ENCODE assay signal across 1 cellular context in the genomic region with DNA sequence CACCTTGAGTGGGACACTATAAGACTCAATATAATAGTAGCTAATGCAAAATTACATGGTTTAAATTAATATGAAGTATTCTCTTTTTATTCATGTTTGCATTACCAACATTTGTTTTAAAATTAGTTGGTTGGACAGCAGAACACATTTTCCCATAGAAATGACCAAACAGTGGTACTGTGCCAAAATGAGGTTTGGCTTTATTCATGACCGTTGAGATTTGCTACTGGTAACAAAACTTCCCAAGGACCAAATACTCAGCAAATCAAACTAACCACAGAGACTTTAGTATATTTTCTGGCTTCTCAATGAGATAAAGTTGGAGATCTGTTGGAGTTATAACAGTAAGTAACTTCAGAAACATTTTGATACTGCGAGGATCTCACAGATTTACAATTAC.
TF ChIP-seq lines count a peak whose summit lies in the region.

No MANE protein-coding gene starts in this region.

TF ChIP-seq in K562, 482 proteins besides CTCF, POLR2A, EP300 and RAD21 (continued from another document):
- TF ChIP-seq TCF7L2 (IDR thresholded peaks at IDR 0.05; ENCODE audit: low read depth, low read length) (no peak), ZNF764 (CRISPR knock-in tag; IDR thresholded peaks at IDR 0.05; ENCODE audit: low read depth) (no peak), EGR1 (conservative IDR thresholded peaks at IDR 0.05) (no peak), CCAR2 (IDR thresholded peaks at IDR 0.05; ENCODE audit: low read depth, low read length) (no peak), GMEB1 (CRISPR knock-in tag; IDR thresholded peaks at IDR 0.05) (no peak), SAP30 (IDR thresholded peaks at IDR 0.05; ENCODE audit: borderline replicate concordance, insufficient read depth, low read depth, low read length, poor library complexity, severe bottlenecking) (no peak), TAL1 (IDR thresholded peaks at IDR 0.05) (no peak)
TF ChIP-seq in K562: peak in this region for 0.
